In the genomic region with DNA sequence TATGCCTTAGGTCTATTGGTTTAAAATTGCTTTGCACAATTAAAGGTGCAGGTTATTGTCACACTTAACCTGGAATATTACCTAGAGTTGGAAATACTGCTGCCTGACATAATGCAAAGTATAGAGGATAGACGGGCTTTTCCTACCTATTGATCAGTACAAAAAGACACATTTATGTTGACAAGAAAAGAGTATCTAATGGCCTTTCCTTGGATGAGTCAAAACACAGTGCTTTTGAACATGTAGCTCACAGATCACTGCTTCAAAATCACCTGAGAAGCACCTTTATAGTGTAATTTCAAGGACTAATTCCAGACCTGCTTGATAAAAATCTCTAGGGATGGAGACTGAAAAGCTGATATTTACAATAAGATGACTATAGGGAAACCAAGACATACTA, we compare ENCODE assay signal across 7 cellular contexts.
"Had no signal": no experiment of that assay in that cellular context is flagged by ENCODE, and none has a peak within 500 bp of the region (broad histone marks: within the 10 kb centered on the region; RNA-seq: fewer than 3 reads in every experiment).

No MANE protein-coding gene starts in this region.

- H3K4me3 ChIP-seq: K562 had no signal

- H3K27ac ChIP-seq: HL-60 had no signal

- FAIRE-seq: HepG2, HTR-8/SVneo, K562 had no signal

- DNase-seq: IMR-90, KBM-7, KG1 had no signal
